In the genomic region with DNA sequence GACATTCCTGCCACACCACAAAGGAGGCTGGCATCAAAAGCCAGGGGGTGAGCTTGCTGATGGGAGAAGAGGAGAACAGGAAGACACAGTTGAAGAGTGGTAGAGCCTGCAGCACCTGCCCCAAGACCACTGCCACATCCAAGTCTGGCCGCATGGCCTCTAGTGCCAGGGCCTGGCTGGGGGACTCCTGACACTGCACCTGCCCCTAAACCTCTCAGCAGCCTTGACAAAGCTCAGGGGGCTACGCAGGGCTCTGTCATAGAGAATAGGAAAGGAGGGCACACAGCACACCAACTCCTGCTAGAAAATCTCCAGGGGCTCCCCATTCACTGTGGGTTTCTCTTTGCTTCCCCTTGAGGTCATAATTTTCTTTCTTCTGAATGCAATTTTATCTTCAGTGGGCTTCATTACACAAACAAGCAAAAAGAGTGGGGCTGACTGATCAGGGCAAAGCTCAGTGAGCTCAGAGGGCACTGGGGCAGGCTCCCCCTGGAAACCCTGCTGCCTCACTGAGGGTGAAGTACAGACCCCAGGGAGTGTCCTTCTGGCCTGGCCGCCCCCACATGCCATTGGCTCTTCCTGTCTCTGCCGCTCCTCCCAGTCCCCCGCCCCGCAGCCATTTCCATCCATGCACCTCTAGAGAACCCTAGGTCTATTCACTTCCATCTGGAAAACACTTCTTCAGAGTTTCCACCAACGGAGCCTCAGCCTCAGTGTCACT, we compare ENCODE assay signal across 9 cellular contexts. TPM values are rescaled to one million over a fixed set of nuclear protein-coding genes. Genes with fewer than 3 reads are reported as not detected.
DNase-seq lines count a peak whose midpoint lies in the region; ATAC-seq, FAIRE-seq and TF ChIP-seq lines count a peak whose summit lies in the region.
"Had no signal": no experiment of that assay in that cellular context is flagged by ENCODE, and none has a peak within 500 bp of the region (broad histone marks: within the 10 kb centered on the region; RNA-seq: fewer than 3 reads in every experiment).

No MANE protein-coding gene starts in this region.

- POLR2A ChIA-PET in GM12878 (lab: Charles Lee) = interaction anchor here (0.7 to 12.5 kb wide), 14 partner anchors 9 to 516 kb away, joined by 3 to 156 read pairs (median 12); partner anchors contain the start of genes CCT6A, PSPH and VOPP1

- BruUV-seq in GM12878 (replicated peaks; lab: Mats Ljungman, UMichigan) = TSS peak; percentile 51

- 2% methylated on average over 6 of the region's 7 CpGs for WGBS in GM12878 (ENCODE audit: insufficient coverage, insufficient replicate concordance, low lambda C conversion rate, missing lambda C conversion rate)
- 85% methylated on average over 7 of the region's 7 CpGs for WGBS in smooth muscle cell (ENCODE audit: low lambda C conversion rate)

- TF ChIP-seq RAD21 in GM12878 (IDR thresholded peaks at IDR 0.05; ENCODE audit: insufficient read depth, low read depth, low read length) = no peak

- H2AFZ ChIP-seq in GM12878 (ENCODE audit: control insufficient read depth, low read depth, low read length) (no peak overlapping the region), smooth muscle cell (ENCODE audit: low read depth) (no peak overlapping the region)

- DNase-seq in HL-60 (ENCODE audit: low read depth in 1 of 2, low spot score in 1 of 2) = no peak
- no peak for DNase-seq in GM12878 (ENCODE audit: low read depth, low spot score)
- no peak for DNase-seq in smooth muscle cell (lab: John Stamatoyannopoulos, UW; ENCODE audit: unreplicated experiment)
- no peak for DNase-seq in NCI-H524 treated with DMSO at 0.1 percent for 48 hours (lab: John Stamatoyannopoulos, UW)
- DNase-seq in NCI-H1105 treated with DMSO at 0.1 percent for 48 hours (lab: John Stamatoyannopoulos, UW) = no peak
- DNase-seq in glomerular visceral epithelial cell (ENCODE audit: extremely low spot score) = no peak
- DNase-seq in HTR-8/SVneo (ENCODE audit: insufficient read length, low spot score) = no peak
- DNase-seq: NCI-H524 had no signal

- peaks cover 0 to 12% of the 10 kb centered on the region in 2 experiments; a peak in 3 of 4 replicates for H3K36me3 ChIP-seq in GM12878 (ENCODE audit: control insufficient read depth in 2 of 2, insufficient read depth in 2 of 2, low read length in 1 of 2)
- no peaks in the 10 kb centered on the region for H3K36me3 ChIP-seq in smooth muscle cell (ENCODE audit: low read depth)

- TF ChIP-seq POLR2A in GM12878 (IDR thresholded peaks at IDR 0.05; ENCODE audit: low read depth, low read length) = peak; percentile 72

- CTCF ChIA-PET in GM12878 (lab: Yijun Ruan, JAX) = interaction anchor here (0.6 to 10.5 kb wide), 14 partner anchors 12 to 229 kb away, joined by 3 to 87 read pairs (median 6); no protein-coding TSS in a partner anchor

- TF ChIP-seq EP300 in GM12878 (IDR thresholded peaks at IDR 0.05; ENCODE audit: borderline replicate concordance in 1 of 2, control insufficient read depth in 1 of 2, low read depth in 2 of 2, low read length in 2 of 2) = no peak; a peak in 1 of 4 replicates

- H3K27me3 ChIP-seq in HL-60 (ENCODE audit: insufficient read depth, poor library complexity, severe bottlenecking) (no peaks in the 10 kb centered on the region), GM12878 (replicated peaks in 1 of 2; ENCODE audit: control insufficient read depth in 2 of 2, insufficient read depth in 2 of 2, low read length in 1 of 2) (no peaks in the 10 kb centered on the region), smooth muscle cell (ENCODE audit: low read depth) (no peaks in the 10 kb centered on the region)

- H3K9ac ChIP-seq in GM12878 (ENCODE audit: control insufficient read depth, insufficient read depth, low read length) (peak overlapping the region; percentile 89), smooth muscle cell (ENCODE audit: low read depth) (no peak overlapping the region)

- SMC1A ChIA-PET in GM12878 (lab: Charles Lee; ENCODE audit: uncharacterized antibody, unreplicated experiment) = interaction anchor here (0.9 to 15.0 kb wide), 17 partner anchors 9 to 255 kb away, joined by 3 to 354 read pairs (median 5); partner anchors contain the start of gene VOPP1

- no peak for FAIRE-seq in GM12878 (lab: Jason Lieb, UNC)
- no peak for FAIRE-seq in HTR-8/SVneo (lab: Jason Lieb, UNC)

- H3F3A ChIP-seq in smooth muscle cell (ENCODE audit: low read depth) = peaks cover 7% of the 10 kb centered on the region

- in situ Hi-C loops in GM12878 (cut with MboI) = no loop called here

- H3K4me2 ChIP-seq in GM12878 (ENCODE audit: control insufficient read depth, insufficient read depth) (peak overlapping the region; percentile 76), smooth muscle cell (no peak overlapping the region)

- no peak overlapping the region for H3K4me3 ChIP-seq in HL-60 (replicated peaks; ENCODE audit: insufficient read depth, low read length)
- peak overlapping the region; percentile 78 for H3K4me3 ChIP-seq in GM12878
- no peak overlapping the region for H3K4me3 ChIP-seq in smooth muscle cell

- ATAC-seq in GM18498 (IDR thresholded peaks at IDR 0.05; ENCODE audit: unreplicated experiment) (peak; percentile 1), GM12878 (peak; percentile 42)

- peaks cover 83% of the 10 kb centered on the region for H3K4me1 ChIP-seq in GM12878 (ENCODE audit: control insufficient read depth, insufficient read depth, low read length)
- H3K4me1 ChIP-seq in smooth muscle cell (ENCODE audit: low read depth) = no peaks in the 10 kb centered on the region

- H3K27ac ChIP-seq in HL-60 (replicated peaks) (peak overlapping the region; percentile 63), GM12878 (ENCODE audit: control insufficient read depth, insufficient read depth) (peak overlapping the region; percentile 98), smooth muscle cell (ENCODE audit: low read depth) (peak overlapping the region; percentile 15)

- RAD21 ChIA-PET in GM12878 (lab: Charles Lee; ENCODE audit: unreplicated experiment) = interaction anchor here (0.9 to 12.4 kb wide), 12 partner anchors 11 to 226 kb away, joined by 3 to 245 read pairs (median 20); partner anchors contain the start of gene VOPP1

- H4K20me1 ChIP-seq in GM12878 (ENCODE audit: control insufficient read depth, insufficient read depth) = no peaks in the 10 kb centered on the region
- peaks cover 69% of the 10 kb centered on the region for H4K20me1 ChIP-seq in smooth muscle cell (ENCODE audit: low read depth)

- H3K79me2 ChIP-seq in GM12878 (ENCODE audit: control insufficient read depth, insufficient read depth, low read length) = peaks cover 87% of the 10 kb centered on the region
- H3K79me2 ChIP-seq in smooth muscle cell (ENCODE audit: low read depth) = peaks cover 6% of the 10 kb centered on the region

- H3K9me3 ChIP-seq in GM12878 (replicated peaks; ENCODE audit: control insufficient read depth, insufficient read depth, low read length) (no peaks in the 10 kb centered on the region), smooth muscle cell (replicated peaks; ENCODE audit: low read depth) (no peaks in the 10 kb centered on the region)

- no peak for TF ChIP-seq CTCF in HL-60 (IDR thresholded peaks at IDR 0.05; ENCODE audit: insufficient read depth, low read length)
- peak in 1 of 3 experiments; percentile 12; a peak in 1 of 6 replicates for TF ChIP-seq CTCF in GM12878 (IDR thresholded peaks at IDR 0.05 in 2 of 3, conservative IDR thresholded peaks at IDR 0.05 in 1 of 3; ENCODE audit: control insufficient read depth in 2 of 3, extremely low read depth in 1 of 3, insufficient read depth in 1 of 3, low read depth in 3 of 3, low read length in 3 of 3)
- no peak for TF ChIP-seq CTCF in smooth muscle cell (IDR thresholded peaks at IDR 0.05; ENCODE audit: borderline replicate concordance, insufficient read depth, poor library complexity, severe bottlenecking)

- intact Hi-C loops in GM12878 (cut with micrococcal nuclease; ENCODE audit: unreplicated experiment) = loop anchor here (1.0 to 5.0 kb wide), 7 partner anchors 13 to 517 kb away; partner anchors contain the start of genes CCT6A, LANCL2 and PSPH

TF ChIP-seq in GM12878, 131 proteins besides CTCF, POLR2A, EP300 and RAD21 (continues in another document):
- TF ChIP-seq POU2F2 (IDR thresholded peaks at IDR 0.05; ENCODE audit: borderline replicate concordance, low read depth, low read length) (peak; percentile 31; the same call in 1 of the 3 replicates), NFIC (IDR thresholded peaks at IDR 0.05; ENCODE audit: low read depth, low read length) (no peak), IKZF2 (IDR thresholded peaks at IDR 0.05) (no peak), NKRF (conservative IDR thresholded peaks at IDR 0.05) (0 out of 2 replicates have a peak, but pooled peaks have one; percentile 12)

RNA-seq across cellular contexts. Expression of gene VOPP1, which starts 37.2 kb away (rescaled TPM):
- 130 and 131 TPM in 2 replicates for total RNA-seq in GM12878 (2013; cell fraction: nucleolus; rRNA removed)
- total RNA-seq in GM12878 (2014; rRNA removed) (198 and 200 TPM in 2 replicates), GM12878 (2014; rRNA removed; fragmentation: Illumina TruSeq; extraction: Trizol) (135 and 144 TPM in 2 replicates), GM12878 (2021) (205 and 206 TPM in 2 replicates), smooth muscle cell (25.8 and 26.6 TPM in 2 replicates)
- polyA plus RNA-seq in GM12878 (2011; ENCODE audit: low read depth) = 123 TPM
- polyA plus RNA-seq in GM12878 (2011; rRNA removed) (101 and 118 TPM in 2 replicates), GM12878 (2014; fragmentation: Illumina TruSeq; extraction: Trizol) (116 and 141 TPM in 2 replicates), GM12878 (2014; fragmentation: Nextera tagmentation; extraction: Ambion mirVana) (10 to 100 TPM; 32.8 to 78.5 TPM), GM12878 (2014; rRNA removed) (203 and 212 TPM in 2 replicates), GM12878 (2016; fragmentation: Nextera tagmentation; extraction: Ambion mirVana) (10 to 100 TPM; 54.4 to 71.5 TPM), smooth muscle cell (13.4 and 18.3 TPM in 2 replicates)
- polyA plus RNA-seq in GM12878 (2011; cell fraction: cytosol; rRNA removed) = 103 and 118 TPM in 2 replicates
- polyA plus RNA-seq in GM12878 (2011; cell fraction: nucleus; rRNA removed) = 51.0 and 62.5 TPM in 2 replicates
- polyA plus RNA-seq in GM12878 (2012) = 135 and 137 TPM in 2 replicates
- polyA minus RNA-seq in GM12878 (2011; rRNA and poly(A)+ RNA removed) = 139 and 160 TPM in 2 replicates
- polyA minus RNA-seq in GM12878 (2011; cell fraction: cytosol; rRNA and poly(A)+ RNA removed) = 60.1 and 81.5 TPM in 2 replicates
- 37.2 and 80.3 TPM in 2 replicates for polyA minus RNA-seq in GM12878 (2011; cell fraction: nucleus; rRNA and poly(A)+ RNA removed)

Comparison
In these comparisons a context has a peak if more than half of its experiments do, and no peak if none do; other contexts are left out.
1. H3K27ac ChIP-seq: peak in every context shown above with its lines; median percentile 98 in GM12878; 63 in HL-60; 15 in smooth muscle cell.